In the genomic region with DNA sequence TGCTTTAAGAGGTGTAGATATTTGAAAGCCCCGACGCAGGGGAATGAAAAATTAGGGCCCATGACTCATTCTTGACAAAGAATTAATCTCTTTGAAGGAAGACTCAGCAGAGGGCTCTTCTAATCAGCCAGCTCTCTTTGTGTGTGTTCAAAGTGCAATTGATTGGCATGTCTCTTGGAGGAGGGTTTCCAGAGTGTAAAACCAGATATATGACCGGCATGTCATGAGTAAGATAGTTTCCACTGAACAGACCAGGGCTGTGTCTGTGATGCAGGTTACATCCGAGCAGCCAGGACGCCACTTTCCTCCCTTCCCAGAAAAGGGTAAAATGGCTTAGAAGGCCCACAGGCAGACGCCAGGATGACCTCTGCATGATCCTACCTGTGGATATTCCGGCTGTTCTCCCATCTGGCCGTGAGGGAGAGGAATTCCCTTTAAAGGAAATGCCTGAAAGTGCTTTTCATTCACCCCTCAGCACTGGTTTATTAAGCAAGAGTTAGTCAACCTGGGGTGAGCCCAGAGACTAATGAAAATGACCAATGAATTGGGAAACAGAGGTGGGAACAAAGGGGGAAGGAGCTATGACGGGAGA, we compare ENCODE assay signal across 1 cellular context.
TF ChIP-seq lines count a peak whose summit lies in the region.

No MANE protein-coding gene starts in this region.

TF ChIP-seq in IMR-90, 13 proteins besides CTCF, POLR2A, EP300 and RAD21:
- TF ChIP-seq CEBPB (IDR thresholded peaks at IDR 0.05; ENCODE audit: low read depth, low read length): no peak
- no peak for TF ChIP-seq NFE2L2 (IDR thresholded peaks at IDR 0.05; ENCODE audit: low read depth, low read length)
- no peak for TF ChIP-seq CHD1 (IDR thresholded peaks at IDR 0.05; ENCODE audit: low read depth, low read length)
- TF ChIP-seq RFX5 (IDR thresholded peaks at IDR 0.05; ENCODE audit: low read depth, low read length): no peak
- TF ChIP-seq FOS (IDR thresholded peaks at IDR 0.05; ENCODE audit: low read depth, low read length): no peak
- TF ChIP-seq MAZ (IDR thresholded peaks at IDR 0.05; ENCODE audit: borderline replicate concordance, low read depth, low read length): no peak
- TF ChIP-seq, protein P1, sequence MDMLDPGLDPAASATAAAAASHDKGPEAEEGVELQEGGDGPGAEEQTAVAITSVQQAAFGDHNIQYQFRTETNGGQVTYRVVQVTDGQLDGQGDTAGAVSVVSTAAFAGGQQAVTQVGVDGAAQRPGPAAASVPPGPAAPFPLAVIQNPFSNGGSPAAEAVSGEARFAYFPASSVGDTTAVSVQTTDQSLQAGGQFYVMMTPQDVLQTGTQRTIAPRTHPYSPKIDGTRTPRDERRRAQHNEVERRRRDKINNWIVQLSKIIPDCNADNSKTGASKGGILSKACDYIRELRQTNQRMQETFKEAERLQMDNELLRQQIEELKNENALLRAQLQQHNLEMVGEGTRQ (IDR thresholded peaks at IDR 0.05; ENCODE audit: low read depth, low read length): no peak
- TF ChIP-seq BHLHE40 (IDR thresholded peaks at IDR 0.05; ENCODE audit: low read depth, low read length): no peak
- TF ChIP-seq, protein P2, sequence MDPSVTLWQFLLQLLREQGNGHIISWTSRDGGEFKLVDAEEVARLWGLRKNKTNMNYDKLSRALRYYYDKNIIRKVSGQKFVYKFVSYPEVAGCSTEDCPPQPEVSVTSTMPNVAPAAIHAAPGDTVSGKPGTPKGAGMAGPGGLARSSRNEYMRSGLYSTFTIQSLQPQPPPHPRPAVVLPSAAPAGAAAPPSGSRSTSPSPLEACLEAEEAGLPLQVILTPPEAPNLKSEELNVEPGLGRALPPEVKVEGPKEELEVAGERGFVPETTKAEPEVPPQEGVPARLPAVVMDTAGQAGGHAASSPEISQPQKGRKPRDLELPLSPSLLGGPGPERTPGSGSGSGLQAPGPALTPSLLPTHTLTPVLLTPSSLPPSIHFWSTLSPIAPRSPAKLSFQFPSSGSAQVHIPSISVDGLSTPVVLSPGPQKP (IDR thresholded peaks at IDR 0.05; ENCODE audit: borderline replicate concordance, low read depth, low read length): no peak
